ENCODE assay signal across 2 cellular contexts in the genomic region with DNA sequence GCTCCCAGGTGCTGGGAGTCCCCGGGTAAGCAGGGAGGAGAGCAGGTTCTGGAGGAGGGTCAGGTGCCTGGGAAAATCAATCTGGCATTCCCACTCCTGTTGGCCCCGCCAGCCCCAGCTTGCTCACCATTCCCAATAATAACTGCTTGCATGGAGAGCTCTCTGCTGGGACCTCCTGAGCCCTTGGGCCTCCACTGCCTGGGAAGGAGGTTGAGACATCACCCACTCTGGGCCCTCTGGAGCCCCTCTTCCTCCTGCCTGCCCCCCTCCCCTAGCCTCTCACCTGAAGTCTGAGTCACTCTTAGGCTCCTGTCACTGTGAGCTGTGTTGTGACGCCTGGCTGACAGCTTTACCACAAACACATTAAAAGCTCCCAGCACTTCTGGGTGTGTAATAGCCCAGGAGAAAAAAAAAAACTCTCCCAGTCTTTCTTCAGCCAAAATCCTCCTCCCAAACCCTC.
TF ChIP-seq lines count a peak whose summit lies in the region.

No MANE protein-coding gene starts in this region.

TF ChIP-seq in IMR-90, 13 proteins besides CTCF, POLR2A, EP300 and RAD21:
- no peak for TF ChIP-seq CHD1 (IDR thresholded peaks at IDR 0.05; ENCODE audit: low read depth, low read length)
- TF ChIP-seq FOS (IDR thresholded peaks at IDR 0.05; ENCODE audit: low read depth, low read length), result no peak
- no peak for TF ChIP-seq MAZ (IDR thresholded peaks at IDR 0.05; ENCODE audit: borderline replicate concordance, low read depth, low read length)
- no peak for TF ChIP-seq BHLHE40 (IDR thresholded peaks at IDR 0.05; ENCODE audit: low read depth, low read length)
- TF ChIP-seq ELK1 (IDR thresholded peaks at IDR 0.05; ENCODE audit: borderline replicate concordance, low read depth, low read length), result no peak
TF ChIP-seq in IMR-90: peak in this region for 0.

TF ChIP-seq in H1, 55 proteins besides CTCF, POLR2A, EP300 and RAD21:
- TF ChIP-seq ATF2 (IDR thresholded peaks at IDR 0.05; ENCODE audit: low read length), result no peak
- no peak for TF ChIP-seq HDAC6 (IDR thresholded peaks at IDR 0.05; ENCODE audit: low read depth, low read length)
- no peak for TF ChIP-seq JUND (IDR thresholded peaks at IDR 0.05; ENCODE audit: low read length)
- TF ChIP-seq POU5F1 (IDR thresholded peaks at IDR 0.05; ENCODE audit: low read depth, low read length), result no peak
- TF ChIP-seq FOSL1 (IDR thresholded peaks at IDR 0.05; ENCODE audit: insufficient read depth, low read depth, low read length), result no peak
TF ChIP-seq in H1: peak in this region for 0.
